Comparison of ENCODE assay signal across 16 cellular contexts in genomic region chr4:73585345-73585744, GRCh38. TPM values are rescaled to one million over a fixed set of nuclear protein-coding genes. Genes with fewer than 3 reads are reported as not detected.
DNase-seq lines count a peak whose midpoint lies in the region; ATAC-seq and TF ChIP-seq lines count a peak whose summit lies in the region.
"Had no signal": no experiment of that assay in that cellular context is flagged by ENCODE, and none has a peak within 500 bp of the region (broad histone marks: within the 10 kb centered on the region; RNA-seq: fewer than 3 reads in every experiment).

No MANE protein-coding gene starts in this region.

- no peak overlapping the region for H3K4me3 Mint-ChIP-seq in immature natural killer cell
- H3K4me3 Mint-ChIP-seq: CD14-positive monocyte; CD8-positive, alpha-beta memory T cell had no signal

- H3K4me2 ChIP-seq in DOHH2 (ENCODE audit: low read length) (no peak overlapping the region), OCI-LY1 (ENCODE audit: low read length) (no peak overlapping the region), SU-DHL-6 (ENCODE audit: low read depth, low read length, poor library complexity, severe bottlenecking) (no peak overlapping the region)

- no peaks in the 10 kb centered on the region for H3K27me3 ChIP-seq in DOHH2 (ENCODE audit: control insufficient read depth, low read length)
- no peaks in the 10 kb centered on the region for H3K27me3 ChIP-seq in OCI-LY1 (ENCODE audit: insufficient read depth, low read length)
- no peaks in the 10 kb centered on the region for H3K27me3 ChIP-seq in SU-DHL-6 (ENCODE audit: low read length)

- H3K27ac Mint-ChIP-seq in immature natural killer cell: no peak overlapping the region
- H3K27ac Mint-ChIP-seq: CD14-positive monocyte; CD8-positive, alpha-beta memory T cell had no signal

- TF ChIP-seq CTCF in DOHH2 (IDR thresholded peaks at IDR 0.05; ENCODE audit: low read depth, low read length, poor library complexity, severe bottlenecking) (no peak), OCI-LY1 (IDR thresholded peaks at IDR 0.05; ENCODE audit: low read length) (no peak), SU-DHL-6 (IDR thresholded peaks at IDR 0.05; ENCODE audit: insufficient read depth, low read length, poor library complexity, severe bottlenecking) (no peak)

- no peaks in the 10 kb centered on the region for H3K4me1 Mint-ChIP-seq in immature natural killer cell
- H3K4me1 Mint-ChIP-seq: CD8-positive, alpha-beta memory T cell had no signal

- no peaks in the 10 kb centered on the region for H4K20me1 ChIP-seq in DOHH2 (ENCODE audit: control insufficient read depth, insufficient read depth, low read depth, low read length)
- H4K20me1 ChIP-seq in OCI-LY1 (ENCODE audit: insufficient read depth, low read length): no peaks in the 10 kb centered on the region
- no peaks in the 10 kb centered on the region for H4K20me1 ChIP-seq in SU-DHL-6 (ENCODE audit: low read depth, low read length)

- no peaks in the 10 kb centered on the region for H3K27me3 Mint-ChIP-seq in immature natural killer cell (ENCODE audit: low read depth in 3 of 3)
- H3K27me3 Mint-ChIP-seq: CD8-positive, alpha-beta memory T cell had no signal

- H3F3A ChIP-seq in DOHH2 (ENCODE audit: control insufficient read depth, insufficient read depth) (peaks cover 25% of the 10 kb centered on the region), OCI-LY1 (ENCODE audit: insufficient read depth, low read length) (peaks cover 8% of the 10 kb centered on the region), SU-DHL-6 (ENCODE audit: insufficient read depth) (peaks cover 17% of the 10 kb centered on the region)

- H3K79me2 ChIP-seq in DOHH2 (ENCODE audit: control insufficient read depth, low read length): peaks cover 13% of the 10 kb centered on the region
- no peaks in the 10 kb centered on the region for H3K79me2 ChIP-seq in OCI-LY1 (ENCODE audit: insufficient read depth, low read length)
- no peaks in the 10 kb centered on the region for H3K79me2 ChIP-seq in SU-DHL-6 (ENCODE audit: insufficient read depth, low read length)

- H3K9me3 Mint-ChIP-seq in immature natural killer cell: peaks cover 0 to 3% (median 0%) of the 10 kb centered on the region in 6 donors
- H3K9me3 Mint-ChIP-seq: CD14-positive monocyte; CD8-positive, alpha-beta memory T cell had no signal

- H3K36me3 Mint-ChIP-seq in immature natural killer cell: no peaks in the 10 kb centered on the region
- H3K36me3 Mint-ChIP-seq: CD14-positive monocyte; CD8-positive, alpha-beta memory T cell had no signal

- H3K4me3 ChIP-seq in DOHH2 (ENCODE audit: low read length) (no peak overlapping the region), OCI-LY1 (ENCODE audit: low read depth, low read length, poor library complexity, severe bottlenecking) (no peak overlapping the region), SU-DHL-6 (ENCODE audit: insufficient read depth, low read length, poor library complexity, severe bottlenecking) (no peak overlapping the region)

- H2AFZ ChIP-seq in OCI-LY1 (ENCODE audit: low read length): no peak overlapping the region
- peak overlapping the region; percentile 16 for H2AFZ ChIP-seq in SU-DHL-6 (ENCODE audit: low read depth, low read length, severe bottlenecking)

- DNase-seq in fibroblast of peridontal ligament (ENCODE audit: extremely low read depth) (peak; percentile 41), immature natural killer cell (no peak), NCI-H510A treated with DMSO at 0.1 percent for 48 hours (lab: John Stamatoyannopoulos, UW) (no peak)
- DNase-seq: Caco-2; CD8-positive, alpha-beta memory T cell; DND-41; GF-D8 had no signal

- H3K36me3 ChIP-seq in DOHH2 (ENCODE audit: control insufficient read depth, low read length): peaks cover 85% of the 10 kb centered on the region
- peaks cover 88% of the 10 kb centered on the region for H3K36me3 ChIP-seq in OCI-LY1 (ENCODE audit: insufficient read depth, low read length)
- no peaks in the 10 kb centered on the region for H3K36me3 ChIP-seq in SU-DHL-6 (ENCODE audit: low read length)

- H3K9me2 ChIP-seq in DOHH2 (replicated peaks; ENCODE audit: control insufficient read depth, low read length): no peaks in the 10 kb centered on the region
- no peaks in the 10 kb centered on the region for H3K9me2 ChIP-seq in OCI-LY1 (ENCODE audit: low read depth, low read length)
- H3K9me2 ChIP-seq in SU-DHL-6 (replicated peaks; ENCODE audit: insufficient read depth, low read length): no peaks in the 10 kb centered on the region

- H3K9ac ChIP-seq in OCI-LY1 (ENCODE audit: low read length) (no peak overlapping the region), SU-DHL-6 (ENCODE audit: low read length) (no peak overlapping the region)

- ATAC-seq in GM21528 (IDR thresholded peaks at IDR 0.05; ENCODE audit: low FRiP score, unreplicated experiment) (no peak), GM18868 (IDR thresholded peaks at IDR 0.05; ENCODE audit: unreplicated experiment) (no peak)
- ATAC-seq: HCT116 had no signal

- H3K27ac ChIP-seq in DOHH2 (ENCODE audit: low read depth, low read length): peak overlapping the region; percentile 28
- H3K27ac ChIP-seq in OCI-LY1 (ENCODE audit: low read depth, low read length, poor library complexity, severe bottlenecking): peak overlapping the region; percentile 44
- H3K27ac ChIP-seq in SU-DHL-6 (ENCODE audit: low read depth, low read length): peak overlapping the region; percentile 29
- H3K27ac ChIP-seq: HL-60 had no signal

- H3K4me1 ChIP-seq in DOHH2 (ENCODE audit: control insufficient read depth, low read length): peaks cover 88% of the 10 kb centered on the region
- H3K4me1 ChIP-seq in OCI-LY1 (ENCODE audit: insufficient read depth, low read length, severe bottlenecking): peaks cover 25% of the 10 kb centered on the region
- H3K4me1 ChIP-seq: Caco-2 had no signal

- H3K9me3 ChIP-seq in DOHH2 (ENCODE audit: control insufficient read depth, insufficient read depth, low read length) (no peaks in the 10 kb centered on the region; the same call in 1 of the 2 replicates), OCI-LY1 (ENCODE audit: low read length) (no peaks in the 10 kb centered on the region; the same call in 1 of the 2 replicates), SU-DHL-6 (ENCODE audit: insufficient read depth, low read length) (no peaks in the 10 kb centered on the region)
- H3K9me3 ChIP-seq: Caco-2 had no signal

RNA-seq across cellular contexts. Expression of gene RASSF6, which starts 34.9 kb away (rescaled TPM):
- not detected for polyA plus RNA-seq in immature natural killer cell
- polyA plus RNA-seq: BJ; CD14-positive monocyte; CD8-positive, alpha-beta memory T cell had no signal
